Comparison of ENCODE assay signal across 23 cellular contexts in genomic region chr6:81491486-81492101, GRCh38.
"Had no signal": no experiment of that assay in that cellular context is flagged by ENCODE, and none has a peak within 500 bp of the region (broad histone marks: within the 10 kb centered on the region; RNA-seq: fewer than 3 reads in every experiment).

No MANE protein-coding gene starts in this region.

- H3K4me1 Mint-ChIP-seq: activated B cell treated with CpG ODN at 0.5 μM for 24 hours; activated CD4-positive, alpha-beta T cell treated with anti-CD3 and anti-CD28 coated beads, Interleukin-2, amount 10 ng/mL, durations not matched to agents 7 days and 5 days; activated T-helper 17 cell treated with anti-CD3 and anti-CD28 coated beads, Interleukin-2, amount 50 U/mL, for 72 hours had no signal

- ATAC-seq: activated T-cell treated with anti-CD3 and anti-CD28 coated beads, Interleukin-2, amount 50 U/mL, for 4 hours; activated T-helper 17 cell treated with anti-CD3 and anti-CD28 coated beads, Interleukin-2, amount 50 U/mL, for 72 hours; SK-N-SH treated with all-trans-retinoic acid at 6 μM for 48 hours had no signal

- H3K4me3 Mint-ChIP-seq: activated B cell treated with CpG ODN at 0.5 μM for 24 hours; activated CD4-positive, alpha-beta memory T cell treated with anti-CD3 and anti-CD28 coated beads for 36 hours; activated CD4-positive, alpha-beta T cell treated with anti-CD3 and anti-CD28 coated beads, Interleukin-2, amount 10 ng/mL, durations not matched to agents 7 days and 5 days; activated naive CD4-positive, alpha-beta T cell treated with anti-CD3 and anti-CD28 coated beads for 36 hours; activated naive CD8-positive, alpha-beta T cell; activated T-cell treated with anti-CD3 and anti-CD28 coated beads, Interleukin-2, amount 50 U/mL, for 4 hours; activated T-helper 17 cell treated with anti-CD3 and anti-CD28 coated beads, Interleukin-2, amount 50 U/mL, for 72 hours; T-helper 1 cell treated with Interleukin-12 subunit alpha and Interleukin-12 subunit beta and Interleukin-4 antibody, amounts not matched to agents 30 μg/mL and 1 μg/mL, for 36 hours had no signal

- H3K27ac Mint-ChIP-seq: activated B cell treated with CpG ODN at 0.5 μM for 24 hours; activated CD4-positive, alpha-beta memory T cell treated with anti-CD3 and anti-CD28 coated beads for 36 hours; activated CD4-positive, alpha-beta T cell treated with anti-CD3 and anti-CD28 coated beads, Interleukin-2, amount 10 ng/mL, durations not matched to agents 7 days and 5 days; activated naive CD4-positive, alpha-beta T cell treated with anti-CD3 and anti-CD28 coated beads for 36 hours; activated naive CD8-positive, alpha-beta T cell; activated T-helper 17 cell treated with anti-CD3 and anti-CD28 coated beads, Interleukin-2, amount 50 U/mL, for 72 hours; T-helper 1 cell treated with Interleukin-12 subunit alpha and Interleukin-12 subunit beta and Interleukin-4 antibody, amounts not matched to agents 30 μg/mL and 1 μg/mL, for 36 hours had no signal

- H3K9me3 Mint-ChIP-seq: activated B cell treated with CpG ODN at 0.5 μM for 24 hours; activated CD4-positive, alpha-beta memory T cell treated with anti-CD3 and anti-CD28 coated beads for 36 hours; activated CD4-positive, alpha-beta T cell treated with anti-CD3 and anti-CD28 coated beads, Interleukin-2, amount 10 ng/mL, durations not matched to agents 7 days and 5 days; activated naive CD4-positive, alpha-beta T cell treated with anti-CD3 and anti-CD28 coated beads for 36 hours had no signal

- H3K36me3 ChIP-seq: Peyer's patch, SJCRH30 had no signal

- H3K27ac ChIP-seq: Peyer's patch, RWPE1, SJCRH30 had no signal

- H3K36me3 Mint-ChIP-seq: activated CD4-positive, alpha-beta memory T cell treated with anti-CD3 and anti-CD28 coated beads for 36 hours; activated naive CD8-positive, alpha-beta T cell had no signal

- H3K4me1 ChIP-seq: Peyer's patch, SJCRH30 had no signal

- H3K27me3 ChIP-seq: Peyer's patch, SJCRH30 had no signal

- DNase-seq: activated B cell treated with CpG ODN at 0.5 μM for 24 hours; activated CD4-positive, alpha-beta memory T cell treated with anti-CD3 and anti-CD28 coated beads for 36 hours; activated CD4-positive, alpha-beta T cell treated with anti-CD3 and anti-CD28 coated beads for 1 hour; activated CD4-positive, alpha-beta T cell treated with anti-CD3 and anti-CD28 coated beads, Interleukin-2, amount 10 ng/mL, durations not matched to agents 7 days and 5 days; activated CD8-positive, alpha-beta memory T cell treated with anti-CD3 and anti-CD28 coated beads for 24 hours; activated gamma-delta T cell; activated naive CD4-positive, alpha-beta T cell treated with anti-CD3 and anti-CD28 coated beads for 36 hours; activated T-cell treated with anti-CD3 and anti-CD28 coated beads, Interleukin-2, amount 50 U/mL, for 4 hours; KG1; NCI-H1048; NCI-H146; NCI-H187 treated with DMSO at 0.1 percent for 48 hours; NCI-H2081 treated with DMSO at 0.1 percent for 48 hours; NCI-H446; NCI-H524; Peyer's patch; Right ventricle myocardium superior; SJCRH30 had no signal

- H3K9me3 ChIP-seq: Peyer's patch, SJCRH30 had no signal

- H3K4me3 ChIP-seq: Peyer's patch, SJCRH30 had no signal

- H3K27me3 Mint-ChIP-seq: activated B cell treated with CpG ODN at 0.5 μM for 24 hours; activated CD4-positive, alpha-beta memory T cell treated with anti-CD3 and anti-CD28 coated beads for 36 hours; activated CD4-positive, alpha-beta T cell treated with anti-CD3 and anti-CD28 coated beads, Interleukin-2, amount 10 ng/mL, durations not matched to agents 7 days and 5 days; activated naive CD8-positive, alpha-beta T cell; activated T-helper 17 cell treated with anti-CD3 and anti-CD28 coated beads, Interleukin-2, amount 50 U/mL, for 72 hours had no signal
